ENCODE assay signal across 2 cellular contexts in genomic region chr20:62663484-62664315, GRCh38.
TF ChIP-seq lines count a peak whose summit lies in the region.

No MANE protein-coding gene starts in this region.

TF ChIP-seq in HEK293, 187 proteins besides CTCF, POLR2A, EP300 and RAD21:
- no peak for TF ChIP-seq PRDM1 (tag by site-specific recombination; IDR thresholded peaks at IDR 0.05)
- TF ChIP-seq GLIS2 (tag by site-specific recombination; IDR thresholded peaks at IDR 0.05): peak; percentile 47; the same call in 1 of the 2 replicates
- TF ChIP-seq GLIS1 (tag by site-specific recombination; IDR thresholded peaks at IDR 0.05): peak; percentile 38; the same call in 1 of the 2 replicates

TF ChIP-seq in K562, 482 proteins besides CTCF, POLR2A, EP300 and RAD21:
- TF ChIP-seq RBM17 (IDR thresholded peaks at IDR 0.05; ENCODE audit: borderline replicate concordance, low read depth, low read length) (no peak), HCFC1 (IDR thresholded peaks at IDR 0.05; ENCODE audit: low read depth, low read length) (no peak), BRD4 (IDR thresholded peaks at IDR 0.05) (no peak), ETV6 (IDR thresholded peaks at IDR 0.05; ENCODE audit: borderline replicate concordance in 1 of 2, low read depth in 2 of 2, low read length in 1 of 2) (no peak), ETV6 (CRISPR knock-in tag; IDR thresholded peaks at IDR 0.05; ENCODE audit: borderline replicate concordance) (no peak), ELF4 (CRISPR knock-in tag; IDR thresholded peaks at IDR 0.05) (no peak), POLR2G (IDR thresholded peaks at IDR 0.05; ENCODE audit: low read depth, low read length) (0 out of 2 replicates have a peak, but pooled peaks have one; percentile 9), ZNF57 (CRISPR knock-in tag; IDR thresholded peaks at IDR 0.05) (no peak), CBX5 (IDR thresholded peaks at IDR 0.05; ENCODE audit: borderline replicate concordance, low read depth) (no peak), BMI1 (IDR thresholded peaks at IDR 0.05; ENCODE audit: low read length) (no peak), ZBTB11 (CRISPR knock-in tag; IDR thresholded peaks at IDR 0.05) (0 out of 6 replicates have a peak, but pooled peaks of 1 of the 3 experiments have one; percentile 10), KAT8 (IDR thresholded peaks at IDR 0.05; ENCODE audit: low read depth) (no peak)
TF ChIP-seq in K562: peak in this region for 2.
